9 cellular contexts compared by ENCODE assay signal in the genomic region with DNA sequence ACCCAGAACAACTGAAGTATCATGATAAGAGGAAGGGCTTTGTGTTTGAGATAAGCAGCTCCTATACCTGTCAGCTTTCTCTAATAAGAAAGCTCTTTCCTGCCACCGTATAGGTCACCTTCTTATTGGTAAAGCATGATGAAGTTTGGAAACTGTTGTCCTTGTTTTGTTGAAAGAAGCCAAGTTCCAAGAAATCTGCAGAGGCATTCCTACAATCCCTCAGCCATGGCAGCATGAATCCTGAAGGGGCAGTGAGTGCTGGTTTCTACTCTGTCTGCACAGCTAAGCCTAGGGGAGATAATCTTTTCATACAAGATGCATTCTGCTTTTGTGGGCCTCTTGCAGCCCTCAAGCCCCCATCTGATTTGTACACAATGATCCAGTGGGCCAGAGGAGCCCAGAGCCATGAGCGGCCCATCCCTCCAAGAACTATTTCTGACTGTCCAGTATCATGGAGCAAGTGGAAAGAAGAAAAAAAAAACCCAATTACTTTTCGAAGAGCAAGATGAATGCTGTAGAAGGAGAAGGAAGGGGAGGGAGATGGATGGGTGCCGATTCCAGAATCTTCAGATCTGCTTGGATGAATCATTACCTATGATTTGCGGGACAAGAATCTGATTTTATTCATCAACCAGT. TPM values are rescaled to one million over a fixed set of nuclear protein-coding genes. Genes with fewer than 3 reads are reported as not detected.
DNase-seq lines count a peak whose midpoint lies in the region; ATAC-seq and TF ChIP-seq lines count a peak whose summit lies in the region.
"Had no signal": no experiment of that assay in that cellular context is flagged by ENCODE, and none has a peak within 500 bp of the region (broad histone marks: within the 10 kb centered on the region; RNA-seq: fewer than 3 reads in every experiment).

No MANE protein-coding gene starts in this region.

- H3K27ac ChIP-seq in ACC112 (ENCODE audit: low read depth, low read length) = peak overlapping the region; percentile 84
- no peak overlapping the region for H3K27ac ChIP-seq in OCI-LY3 (ENCODE audit: low read length)

- H3K4me3 ChIP-seq in ACC112 (ENCODE audit: low read depth, low read length) = peak overlapping the region; percentile 82
- H3K4me3 ChIP-seq in OCI-LY3 (ENCODE audit: low read length) = no peak overlapping the region
- peak overlapping the region; percentile 67 for H3K4me3 ChIP-seq in epithelial cell of proximal tubule (ENCODE audit: low read depth, low read length)

- H3K27me3 ChIP-seq in ACC112 (ENCODE audit: insufficient read depth, low read length) (no peaks in the 10 kb centered on the region), OCI-LY3 (ENCODE audit: low read depth, low read length) (no peaks in the 10 kb centered on the region)

- H3K4me1 ChIP-seq in ACC112 (ENCODE audit: control insufficient read depth, insufficient read depth, low read length, unreplicated experiment) = peaks cover 24% of the 10 kb centered on the region
- peaks cover 16% of the 10 kb centered on the region for H3K4me1 ChIP-seq in OCI-LY3 (ENCODE audit: low read length)

- intact Hi-C loops in activated CD8-positive, alpha-beta T cell treated with anti-CD3 and anti-CD28 coated beads for 36 hours (cut with micrococcal nuclease) = no loop called here

- H3K9me3 Mint-ChIP-seq in natural killer cell treated with Interleukin-12 subunit alpha and Interleukin-12 subunit beta and Interleukin-15 and Interleukin-18, amount 100 ng/mL, for 72 hours = no peaks in the 10 kb centered on the region
- H3K9me3 Mint-ChIP-seq in activated CD8-positive, alpha-beta T cell treated with anti-CD3 and anti-CD28 coated beads for 36 hours = no peaks in the 10 kb centered on the region

- peak overlapping the region; percentile 2 for H3K4me3 Mint-ChIP-seq in natural killer cell treated with Interleukin-12 subunit alpha and Interleukin-12 subunit beta and Interleukin-15 and Interleukin-18, amount 100 ng/mL, for 72 hours
- H3K4me3 Mint-ChIP-seq in activated CD8-positive, alpha-beta T cell treated with anti-CD3 and anti-CD28 coated beads for 36 hours = no peak overlapping the region

- no peak for ATAC-seq in natural killer cell treated with Interleukin-12 subunit alpha and Interleukin-12 subunit beta and Interleukin-15 and Interleukin-18, amount 100 ng/mL, for 72 hours
- ATAC-seq in HG03439 (IDR thresholded peaks at IDR 0.05; ENCODE audit: unreplicated experiment) = no peak
- no peak for ATAC-seq in activated CD8-positive, alpha-beta T cell treated with anti-CD3 and anti-CD28 coated beads for 36 hours

- H3K79me2 ChIP-seq in ACC112 (ENCODE audit: control insufficient read depth, insufficient read depth, low read length, unreplicated experiment) (peaks cover 29% of the 10 kb centered on the region), OCI-LY3 (ENCODE audit: low read length) (no peaks in the 10 kb centered on the region)

- H3K4me1 Mint-ChIP-seq in natural killer cell treated with Interleukin-12 subunit alpha and Interleukin-12 subunit beta and Interleukin-15 and Interleukin-18, amount 100 ng/mL, for 72 hours (ENCODE audit: low read depth in 2 of 2) = peaks cover 13 to 22% of the 10 kb centered on the region in 2 donors
- peaks cover 11% of the 10 kb centered on the region for H3K4me1 Mint-ChIP-seq in activated CD8-positive, alpha-beta T cell treated with anti-CD3 and anti-CD28 coated beads for 36 hours (ENCODE audit: low read depth)

- H3K27me3 Mint-ChIP-seq in natural killer cell treated with Interleukin-12 subunit alpha and Interleukin-12 subunit beta and Interleukin-15 and Interleukin-18, amount 100 ng/mL, for 72 hours = peaks cover 15 to 49% of the 10 kb centered on the region in 2 donors
- H3K27me3 Mint-ChIP-seq in activated CD8-positive, alpha-beta T cell treated with anti-CD3 and anti-CD28 coated beads for 36 hours = peaks cover 51% of the 10 kb centered on the region

- H4K20me1 ChIP-seq in OCI-LY3 (ENCODE audit: insufficient read depth, low read length) = no peaks in the 10 kb centered on the region

- H3K36me3 Mint-ChIP-seq in natural killer cell treated with Interleukin-12 subunit alpha and Interleukin-12 subunit beta and Interleukin-15 and Interleukin-18, amount 100 ng/mL, for 72 hours = no peaks in the 10 kb centered on the region
- no peaks in the 10 kb centered on the region for H3K36me3 Mint-ChIP-seq in activated CD8-positive, alpha-beta T cell treated with anti-CD3 and anti-CD28 coated beads for 36 hours (ENCODE audit: low read depth)

- H3K9ac ChIP-seq in OCI-LY3 (ENCODE audit: low read length) = peak overlapping the region; percentile 93; the same call in 1 of the 2 replicates

- no peak for DNase-seq in epithelial cell of proximal tubule (ENCODE audit: low read depth)
- no peak for DNase-seq in natural killer cell treated with Interleukin-12 subunit alpha and Interleukin-12 subunit beta and Interleukin-15 and Interleukin-18, amount 100 ng/mL, for 72 hours (ENCODE audit: low spot score)
- no peak for DNase-seq in islet precursor cell
- no peak for DNase-seq in activated CD8-positive, alpha-beta T cell treated with anti-CD3 and anti-CD28 coated beads for 36 hours
- no peak for DNase-seq in GDM1 (lab: John Stamatoyannopoulos, UW)
- DNase-seq: NCI-H510A treated with DMSO at 0.1 percent for 48 hours had no signal

- peak overlapping the region; percentile 99 for H3K4me2 ChIP-seq in OCI-LY3 (ENCODE audit: low read length)

- TF ChIP-seq CTCF in OCI-LY3 (IDR thresholded peaks at IDR 0.05; ENCODE audit: low read depth, low read length) = no peak
- TF ChIP-seq CTCF in epithelial cell of proximal tubule (conservative IDR thresholded peaks at IDR 0.05; ENCODE audit: low read depth, low read length) = peak; percentile 25
- no peak for TF ChIP-seq CTCF in activated CD8-positive, alpha-beta T cell treated with anti-CD3 and anti-CD28 coated beads for 36 hours (IDR thresholded peaks at IDR 0.05)

- H3K27ac Mint-ChIP-seq in natural killer cell treated with Interleukin-12 subunit alpha and Interleukin-12 subunit beta and Interleukin-15 and Interleukin-18, amount 100 ng/mL, for 72 hours = no peak overlapping the region
- H3K27ac Mint-ChIP-seq in activated CD8-positive, alpha-beta T cell treated with anti-CD3 and anti-CD28 coated beads for 36 hours = no peak overlapping the region

- no peaks in the 10 kb centered on the region for H3K9me3 ChIP-seq in OCI-LY3 (ENCODE audit: insufficient read depth, low read length)

- CTCF ChIA-PET in activated CD8-positive, alpha-beta T cell treated with anti-CD3 and anti-CD28 coated beads for 36 hours (lab: Charles Lee) = interaction anchor here (0.9 to 4.2 kb wide), 11 partner anchors 8 to 407 kb away, joined by 3 to 31 read pairs (median 6); no protein-coding TSS in a partner anchor

- H2AFZ ChIP-seq in ACC112 (ENCODE audit: low read length, unreplicated experiment) = peak overlapping the region; percentile 6
- H2AFZ ChIP-seq in OCI-LY3 (ENCODE audit: low read depth, low read length) = no peak overlapping the region

- peaks cover 18% of the 10 kb centered on the region; the same call in 1 of the 2 replicates for H3K36me3 ChIP-seq in ACC112 (ENCODE audit: insufficient read depth, low read length)
- no peaks in the 10 kb centered on the region for H3K36me3 ChIP-seq in OCI-LY3 (replicated peaks; ENCODE audit: low read depth, low read length)

- POLR2A ChIA-PET in activated CD8-positive, alpha-beta T cell treated with anti-CD3 and anti-CD28 coated beads for 36 hours (lab: Charles Lee) = interaction anchor here (0.5 kb wide), 1 partner anchor 936 kb away, joined by 3 read pairs; no protein-coding TSS in a partner anchor

RNA-seq across cellular contexts. Expression of a gene that starts 1.9 kb away (rescaled TPM):
- 61.7 and 168 TPM in 2 replicates for total RNA-seq in epithelial cell of proximal tubule
- total RNA-seq in natural killer cell treated with Interleukin-12 subunit alpha and Interleukin-12 subunit beta and Interleukin-15 and Interleukin-18, amount 100 ng/mL, for 72 hours = under 1 TPM; 0.31 to 0.38 TPM
- 1 to 10 TPM in 1 of 2 experiments, under 1 TPM in 1; 0.54 to 1.1 TPM for total RNA-seq in activated CD8-positive, alpha-beta T cell treated with anti-CD3 and anti-CD28 coated beads for 36 hours

Comparison
In these comparisons a context has a peak if more than half of its experiments do, and no peak if none do; other contexts are left out.
1. RNA of a gene that starts 1.9 kb away (total RNA-seq): 61.7 to 168 TPM in epithelial cell of proximal tubule; 0.54 to 1.1 TPM in activated CD8-positive, alpha-beta T cell treated with anti-CD3 and anti-CD28 coated beads for 36 hours and 0.31 to 0.38 TPM in natural killer cell treated with Interleukin-12 subunit alpha and Interleukin-12 subunit beta and Interleukin-15 and Interleukin-18, amount 100 ng/mL, for 72 hours; every median in the first group is over 10 times any median in the second.